In the genomic region with DNA sequence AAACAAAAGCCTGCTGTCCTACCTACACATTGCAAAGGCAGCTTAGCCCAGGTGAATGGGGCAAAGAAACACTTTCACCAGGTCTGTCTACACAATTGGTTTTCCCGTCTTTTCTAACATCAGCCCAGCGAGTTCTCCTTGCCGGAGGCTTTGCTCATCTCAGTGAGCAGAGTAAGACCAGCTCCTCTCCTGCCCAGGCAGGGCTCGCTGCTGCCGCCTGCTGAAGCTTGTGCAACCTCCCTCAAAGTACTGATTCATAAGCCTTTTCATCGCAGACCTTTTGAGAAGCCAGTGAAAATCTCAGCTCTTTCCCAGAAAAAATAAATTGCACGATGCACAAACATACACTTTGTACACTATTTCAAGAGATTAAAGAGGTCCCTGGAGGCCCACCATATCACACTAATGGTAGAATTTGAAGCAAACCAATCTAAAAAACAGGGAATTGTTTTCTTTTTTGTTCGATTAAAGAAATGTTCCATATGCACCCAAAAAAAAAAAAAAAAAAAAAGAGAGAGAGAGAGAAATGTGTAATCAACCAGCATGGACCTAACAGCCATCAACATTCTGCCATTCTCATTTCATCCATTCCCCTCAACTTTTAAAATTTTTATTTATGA, we compare ENCODE assay signal across 8 cellular contexts.
A peak's percentile ranks its signal among the peaks of the same experiment; 100 is the strongest.
DNase-seq lines count a peak whose midpoint lies in the region; ATAC-seq and TF ChIP-seq lines count a peak whose summit lies in the region.

No MANE protein-coding gene starts in this region.

- H3K4me1 Mint-ChIP-seq in activated T-helper 2 cell treated with anti-CD3 and anti-CD28 coated beads, Interferon-gamma antibody, Interleukin-2, Interleukin-4, amounts not matched to agents 10 μg/mL and 5 μg/mL and 100 μg/mL, durations not matched to agents 14 hours and 24 hours and 36 hours (ENCODE audit: low read depth): no peaks in the 10 kb centered on the region
- no peaks in the 10 kb centered on the region for H3K4me1 Mint-ChIP-seq in CD8-positive, alpha-beta memory T cell

- H4K20me1 ChIP-seq in DOHH2 (ENCODE audit: control insufficient read depth, insufficient read depth, low read depth, low read length): no peaks in the 10 kb centered on the region

- POLR2A ChIA-PET in CD8-positive, alpha-beta memory T cell (lab: Charles Lee): no interaction called here

- H3K79me2 ChIP-seq in DOHH2 (ENCODE audit: control insufficient read depth, low read length): no peaks in the 10 kb centered on the region

- H3K4me3 ChIP-seq in DOHH2 (ENCODE audit: low read length): no peak overlapping the region
- no peak overlapping the region for H3K4me3 ChIP-seq in H7 (ENCODE audit: insufficient read depth, low read depth, low read length)
- H3K4me3 ChIP-seq in CD8-positive, alpha-beta memory T cell (ENCODE audit: low read length): no peak overlapping the region

- no peaks in the 10 kb centered on the region for H3K9me2 ChIP-seq in DOHH2 (replicated peaks; ENCODE audit: control insufficient read depth, low read length)

- H3K9me3 ChIP-seq in DOHH2 (ENCODE audit: control insufficient read depth, insufficient read depth, low read length): no peaks in the 10 kb centered on the region
- H3K9me3 ChIP-seq in CD8-positive, alpha-beta memory T cell (ENCODE audit: low read length): no peaks in the 10 kb centered on the region

- H3K27ac Mint-ChIP-seq in activated T-helper 2 cell treated with anti-CD3 and anti-CD28 coated beads, Interferon-gamma antibody, Interleukin-2, Interleukin-4, amounts not matched to agents 10 μg/mL and 5 μg/mL and 100 μg/mL, durations not matched to agents 14 hours and 24 hours and 36 hours: no peak overlapping the region
- H3K27ac Mint-ChIP-seq in CD8-positive, alpha-beta memory T cell: no peak overlapping the region

- ATAC-seq in left colon: peak; percentile 56

- H3K4me3 Mint-ChIP-seq in activated T-helper 2 cell treated with anti-CD3 and anti-CD28 coated beads, Interferon-gamma antibody, Interleukin-2, Interleukin-4, amounts not matched to agents 10 μg/mL and 5 μg/mL and 100 μg/mL, durations not matched to agents 14 hours and 24 hours and 36 hours (ENCODE audit: low read depth): no peak overlapping the region
- H3K4me3 Mint-ChIP-seq in CD8-positive, alpha-beta memory T cell: no peak overlapping the region

- TF ChIP-seq CTCF in DOHH2 (IDR thresholded peaks at IDR 0.05; ENCODE audit: low read depth, low read length, poor library complexity, severe bottlenecking): peak; percentile 16

- no peaks in the 10 kb centered on the region for H3K9me3 Mint-ChIP-seq in activated T-helper 2 cell treated with anti-CD3 and anti-CD28 coated beads, Interferon-gamma antibody, Interleukin-2, Interleukin-4, amounts not matched to agents 10 μg/mL and 5 μg/mL and 100 μg/mL, durations not matched to agents 14 hours and 24 hours and 36 hours
- peaks cover 0 to 8% (median 0%) of the 10 kb centered on the region in 5 donors for H3K9me3 Mint-ChIP-seq in CD8-positive, alpha-beta memory T cell

- no peaks in the 10 kb centered on the region for H3F3A ChIP-seq in DOHH2 (ENCODE audit: control insufficient read depth, insufficient read depth)

- CTCF ChIA-PET in CD8-positive, alpha-beta memory T cell (lab: Charles Lee): interaction anchor here (1.0 kb wide), 1 partner anchor 10 kb away, joined by 3 read pairs; no protein-coding TSS in a partner anchor

- H3K4me2 ChIP-seq in DOHH2 (ENCODE audit: low read length): no peak overlapping the region

- H3K36me3 ChIP-seq in DOHH2 (ENCODE audit: control insufficient read depth, low read length) (no peaks in the 10 kb centered on the region), H7 (replicated peaks; ENCODE audit: control insufficient read depth, insufficient read depth, low read length) (no peaks in the 10 kb centered on the region)
- H3K36me3 ChIP-seq in CD8-positive, alpha-beta memory T cell (ENCODE audit: insufficient read depth, low read length): no peaks in the 10 kb centered on the region

- intact Hi-C loops in left colon (cut with DNase I, micrococcal nuclease): no loop called here
- intact Hi-C loops in activated T-helper 2 cell treated with anti-CD3 and anti-CD28 coated beads, Interferon-gamma antibody, Interleukin-2, Interleukin-4, amounts not matched to agents 10 μg/mL and 5 μg/mL and 100 μg/mL, durations not matched to agents 14 hours and 24 hours and 36 hours (cut with micrococcal nuclease): no loop called here

- no peaks in the 10 kb centered on the region for H3K36me3 Mint-ChIP-seq in activated T-helper 2 cell treated with anti-CD3 and anti-CD28 coated beads, Interferon-gamma antibody, Interleukin-2, Interleukin-4, amounts not matched to agents 10 μg/mL and 5 μg/mL and 100 μg/mL, durations not matched to agents 14 hours and 24 hours and 36 hours (ENCODE audit: low read depth)
- H3K36me3 Mint-ChIP-seq in CD8-positive, alpha-beta memory T cell: no peaks in the 10 kb centered on the region

- H3K4me1 ChIP-seq in DOHH2 (ENCODE audit: control insufficient read depth, low read length): no peaks in the 10 kb centered on the region
- no peaks in the 10 kb centered on the region for H3K4me1 ChIP-seq in CD8-positive, alpha-beta memory T cell (ENCODE audit: insufficient read depth, low read length)

- H3K27me3 ChIP-seq in DOHH2 (ENCODE audit: control insufficient read depth, low read length): no peaks in the 10 kb centered on the region; the same call in 1 of the 2 replicates
- H3K27me3 ChIP-seq in H7 (ENCODE audit: control insufficient read depth, insufficient read depth, low read length): no peaks in the 10 kb centered on the region
- no peaks in the 10 kb centered on the region for H3K27me3 ChIP-seq in CD8-positive, alpha-beta memory T cell (ENCODE audit: insufficient read depth, low read length, poor library complexity, severe bottlenecking)

- peaks cover 6% of the 10 kb centered on the region for H3K27me3 Mint-ChIP-seq in activated T-helper 2 cell treated with anti-CD3 and anti-CD28 coated beads, Interferon-gamma antibody, Interleukin-2, Interleukin-4, amounts not matched to agents 10 μg/mL and 5 μg/mL and 100 μg/mL, durations not matched to agents 14 hours and 24 hours and 36 hours (ENCODE audit: low read depth)
- no peaks in the 10 kb centered on the region for H3K27me3 Mint-ChIP-seq in CD8-positive, alpha-beta memory T cell

- no peak overlapping the region for H3K27ac ChIP-seq in DOHH2 (ENCODE audit: low read depth, low read length)
- H3K27ac ChIP-seq in CD8-positive, alpha-beta memory T cell (ENCODE audit: low read depth, low read length): no peak overlapping the region

- peak; percentile 43 for DNase-seq in H7
- DNase-seq in NCI-H748 (lab: John Stamatoyannopoulos, UW; ENCODE audit: unreplicated experiment): peak; percentile 47
- DNase-seq in cerebellar cortex (ENCODE audit: low spot score): peak; percentile 39
- peak; percentile 18 to 26 for DNase-seq in left colon
- peak; percentile 58 for DNase-seq in ureter (ENCODE audit: low spot score)
- no peak for DNase-seq in activated T-helper 2 cell treated with anti-CD3 and anti-CD28 coated beads, Interferon-gamma antibody, Interleukin-2, Interleukin-4, amounts not matched to agents 10 μg/mL and 5 μg/mL and 100 μg/mL, durations not matched to agents 14 hours and 24 hours and 36 hours (ENCODE audit: low spot score)
- DNase-seq in CD8-positive, alpha-beta memory T cell: no peak

Comparison
In these comparisons a context has a peak if more than half of its experiments do, and no peak if none do; other contexts are left out.
1. DNase-seq: peak in H7 (single experiment), NCI-H748 (single experiment), cerebellar cortex (single experiment), left colon (2 of 2) and ureter (single experiment); none in activated T-helper 2 cell treated with anti-CD3 and anti-CD28 coated beads, Interferon-gamma antibody, Interleukin-2, Interleukin-4, amounts not matched to agents 10 μg/mL and 5 μg/mL and 100 μg/mL, durations not matched to agents 14 hours and 24 hours and 36 hours (single experiment) and CD8-positive, alpha-beta memory T cell (0 of 5).